ENCODE assay signal across 1 cellular context in the genomic region with DNA sequence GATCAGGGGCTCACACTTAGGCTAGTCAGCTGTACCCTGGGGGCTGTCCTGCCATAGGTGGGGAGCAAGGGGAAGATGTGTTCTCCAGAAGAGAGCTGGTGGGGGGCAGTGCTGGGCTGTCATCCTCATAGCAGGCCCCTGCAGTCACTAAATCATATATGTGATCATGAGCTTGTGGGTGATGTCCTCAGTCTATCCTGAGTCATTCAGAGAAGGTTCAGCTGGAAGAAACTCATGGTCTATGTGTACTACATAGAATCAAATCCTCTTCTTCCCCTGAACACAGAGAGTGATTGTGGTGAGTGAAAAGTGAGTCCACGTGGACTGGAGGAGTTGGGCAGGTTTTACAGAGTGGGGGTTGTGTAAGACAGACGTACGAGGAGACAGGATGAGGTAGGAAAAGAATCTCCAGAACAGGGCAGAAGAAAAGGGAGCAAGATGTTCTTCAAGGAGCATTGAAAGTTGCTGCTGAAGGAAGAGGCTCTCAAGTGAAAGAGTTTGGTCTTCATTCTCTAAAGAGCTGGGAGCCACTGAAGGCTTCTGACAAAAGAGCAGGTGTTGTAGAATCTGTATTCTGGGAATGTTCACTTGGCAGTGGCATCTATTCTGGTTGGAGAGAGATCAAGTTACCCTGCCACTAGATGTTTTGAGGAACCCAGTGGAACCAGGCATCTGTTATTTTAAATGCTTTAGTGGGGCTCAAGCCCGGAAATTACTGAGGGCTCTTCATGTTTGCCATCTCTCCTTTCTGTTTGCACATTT.
TF ChIP-seq lines count a peak whose summit lies in the region.

No MANE protein-coding gene starts in this region.

TF ChIP-seq in WTC11, 78 proteins besides CTCF, POLR2A, EP300 and RAD21 (continued from another document):
- TF ChIP-seq, protein P1, sequence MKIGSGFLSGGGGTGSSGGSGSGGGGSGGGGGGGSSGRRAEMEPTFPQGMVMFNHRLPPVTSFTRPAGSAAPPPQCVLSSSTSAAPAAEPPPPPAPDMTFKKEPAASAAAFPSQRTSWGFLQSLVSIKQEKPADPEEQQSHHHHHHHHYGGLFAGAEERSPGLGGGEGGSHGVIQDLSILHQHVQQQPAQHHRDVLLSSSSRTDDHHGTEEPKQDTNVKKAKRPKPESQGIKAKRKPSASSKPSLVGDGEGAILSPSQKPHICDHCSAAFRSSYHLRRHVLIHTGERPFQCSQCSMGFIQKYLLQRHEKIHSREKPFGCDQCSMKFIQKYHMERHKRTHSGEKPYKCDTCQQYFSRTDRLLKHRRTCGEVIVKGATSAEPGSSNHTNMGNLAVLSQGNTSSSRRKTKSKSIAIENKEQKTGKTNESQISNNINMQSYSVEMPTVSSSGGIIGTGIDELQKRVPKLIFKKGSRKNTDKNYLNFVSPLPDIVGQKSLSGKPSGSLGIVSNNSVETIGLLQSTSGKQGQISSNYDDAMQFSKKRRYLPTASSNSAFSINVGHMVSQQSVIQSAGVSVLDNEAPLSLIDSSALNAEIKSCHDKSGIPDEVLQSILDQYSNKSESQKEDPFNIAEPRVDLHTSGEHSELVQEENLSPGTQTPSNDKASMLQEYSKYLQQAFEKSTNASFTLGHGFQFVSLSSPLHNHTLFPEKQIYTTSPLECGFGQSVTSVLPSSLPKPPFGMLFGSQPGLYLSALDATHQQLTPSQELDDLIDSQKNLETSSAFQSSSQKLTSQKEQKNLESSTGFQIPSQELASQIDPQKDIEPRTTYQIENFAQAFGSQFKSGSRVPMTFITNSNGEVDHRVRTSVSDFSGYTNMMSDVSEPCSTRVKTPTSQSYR (CRISPR knock-in tag; IDR thresholded peaks at IDR 0.05), result no peak
- TF ChIP-seq ZNF671 (CRISPR knock-in tag; IDR thresholded peaks at IDR 0.05) (no peak), TCF7 (CRISPR knock-in tag; IDR thresholded peaks at IDR 0.05; ENCODE audit: low read depth) (no peak), SMAD4 (CRISPR knock-in tag; IDR thresholded peaks at IDR 0.05) (no peak), ZNF416 (CRISPR knock-in tag; IDR thresholded peaks at IDR 0.05) (no peak)
